In genomic region chr1:29271724-29272123, GRCh38 we compare ENCODE assay signal across 12 cellular contexts. TPM values are rescaled to one million over a fixed set of nuclear protein-coding genes. Genes with fewer than 3 reads are reported as not detected.
A peak's percentile ranks its signal among the peaks of the same experiment; 100 is the strongest.
DNase-seq lines count a peak whose midpoint lies in the region; ATAC-seq, FAIRE-seq and TF ChIP-seq lines count a peak whose summit lies in the region.
"Had no signal": no experiment of that assay in that cellular context is flagged by ENCODE, and none has a peak within 500 bp of the region (broad histone marks: within the 10 kb centered on the region; RNA-seq: fewer than 3 reads in every experiment).

No MANE protein-coding gene starts in this region.

- TF ChIP-seq CTCF in 22Rv1 (IDR thresholded peaks at IDR 0.05) = no peak
- no peak for TF ChIP-seq CTCF in endodermal cell (conservative IDR thresholded peaks at IDR 0.05)
- TF ChIP-seq CTCF in HepG2 (CRISPR knock-in tag; IDR thresholded peaks at IDR 0.05) = no peak

- TF ChIP-seq EP300 in HepG2 (IDR thresholded peaks at IDR 0.05; ENCODE audit: low read depth in 2 of 2, low read length in 2 of 2) (no peak), HepG2 (CRISPR knock-in tag; IDR thresholded peaks at IDR 0.05; ENCODE audit: borderline replicate concordance) (no peak)

- peaks cover 25% of the 10 kb centered on the region for H3K4me1 Mint-ChIP-seq in endodermal cell

- H3K27me3 Mint-ChIP-seq in endodermal cell (ENCODE audit: insufficient read depth) = no peaks in the 10 kb centered on the region

- no peaks in the 10 kb centered on the region for H3K79me2 ChIP-seq in HepG2 (ENCODE audit: insufficient read depth, low read length)
- no peaks in the 10 kb centered on the region for H3K79me2 ChIP-seq in Karpas-422 (ENCODE audit: low read length)

- H3K9me2 ChIP-seq in Karpas-422 (replicated peaks; ENCODE audit: insufficient read depth, low read length) = no peaks in the 10 kb centered on the region

- WGBS in endodermal cell (ENCODE audit: insufficient coverage in 1 of 2, insufficient read length in 1 of 2), 2 experiments = 11 to 32% methylated on average over 4 to 7 of the region's 7 CpGs
- WGBS in HepG2 (ENCODE audit: low lambda C conversion rate) = 14% methylated on average over 7 of the region's 7 CpGs

- DNase-seq in LHCN-M2 (ENCODE audit: low read depth) (peak; percentile 69), endodermal cell (peak; percentile 94), HepG2 (ENCODE audit: low spot score) (peak; percentile 84), GM12892 (ENCODE audit: insufficient read length) (no peak), Karpas-422 (no peak), NCI-H187 (lab: John Stamatoyannopoulos, UW) (no peak)
- no peak for DNase-seq in activated CD4-positive, alpha-beta T cell treated with anti-CD3 and anti-CD28 coated beads for 1 hour
- DNase-seq: stimulated activated CD4-positive, alpha-beta T cell treated with anti-CD3 and anti-CD28 coated beads, Interleukin-4, amount 100 ng/mL, for 1 hour; T-helper 1 cell had no signal

- CTCF ChIA-PET in HepG2 (lab: Yijun Ruan, JAX; ENCODE audit: low intra/inter-chr PET ratio, low total read pairs) = no interaction called here

- H3K36me3 ChIP-seq in endodermal cell (ENCODE audit: control insufficient read depth, insufficient read depth, low read length) (no peaks in the 10 kb centered on the region), HepG2 (replicated peaks in 1 of 2; ENCODE audit: control insufficient read depth in 1 of 2, insufficient read depth in 2 of 2, low read length in 2 of 2) (peaks cover 3 to 5% of the 10 kb centered on the region in 2 experiments; a peak in 3 of 5 replicates), Karpas-422 (ENCODE audit: insufficient read depth, low read length) (no peaks in the 10 kb centered on the region)
- H3K36me3 ChIP-seq: BLaER1 treated with 17β-estradiol and CSF1 and Interleukin-3, amounts not matched to agents 10 nM and 100 nM had no signal

- peak overlapping the region; percentile 87 for H3K27ac Mint-ChIP-seq in endodermal cell

- H4K20me1 ChIP-seq in HepG2 (ENCODE audit: insufficient read depth, low read length) = peaks cover 6% of the 10 kb centered on the region
- H4K20me1 ChIP-seq in Karpas-422 (ENCODE audit: insufficient read depth, low read depth, low read length) = no peaks in the 10 kb centered on the region
- H4K20me1 ChIP-seq: BLaER1 treated with 17β-estradiol and CSF1 and Interleukin-3, amounts not matched to agents 10 nM and 100 nM had no signal

- H3K4me1 ChIP-seq in endodermal cell (ENCODE audit: control insufficient read depth, insufficient read depth, low read length) (peaks cover 4% of the 10 kb centered on the region), HepG2 (ENCODE audit: insufficient read depth, low read length) (peaks cover 23% of the 10 kb centered on the region), Karpas-422 (ENCODE audit: low read length) (no peaks in the 10 kb centered on the region)

- FAIRE-seq in HepG2 (lab: Jason Lieb, UNC) = peak; percentile 95
- FAIRE-seq in GM12892 (lab: Jason Lieb, UNC) = no peak
- FAIRE-seq: colon had no signal

- H3K27me3 ChIP-seq in endodermal cell (ENCODE audit: control insufficient read depth, insufficient read depth, low read length, poor library complexity, severe bottlenecking) (no peaks in the 10 kb centered on the region), HepG2 (ENCODE audit: control insufficient read depth in 1 of 2, insufficient read depth in 2 of 2, low read length in 2 of 2) (no peaks in the 10 kb centered on the region), Karpas-422 (ENCODE audit: low read length) (no peaks in the 10 kb centered on the region)
- H3K27me3 ChIP-seq: BLaER1 treated with 17β-estradiol and CSF1 and Interleukin-3, amounts not matched to agents 10 nM and 100 nM had no signal

- H3K4me3 ChIP-seq in endodermal cell (ENCODE audit: low read length) (no peak overlapping the region), HepG2 (replicated peaks in 1 of 3; ENCODE audit: insufficient read depth in 1 of 3, low read depth in 2 of 3, low read length in 3 of 3) (no peak overlapping the region), Karpas-422 (ENCODE audit: low read length) (no peak overlapping the region)
- H3K4me3 ChIP-seq: BLaER1 treated with 17β-estradiol and CSF1 and Interleukin-3, amounts not matched to agents 10 nM and 100 nM had no signal

- no peak overlapping the region for H3K9ac ChIP-seq in endodermal cell (ENCODE audit: extremely low read depth, low read length, poor library complexity, severe bottlenecking)
- H3K9ac ChIP-seq in HepG2 (ENCODE audit: insufficient read depth, low read depth, low read length) = no peak overlapping the region
- no peak overlapping the region for H3K9ac ChIP-seq in Karpas-422 (ENCODE audit: low read length)
- H3K9ac ChIP-seq: BLaER1 treated with 17β-estradiol and CSF1 and Interleukin-3, amounts not matched to agents 10 nM and 100 nM had no signal

- TF ChIP-seq POLR2A in HepG2 (IDR thresholded peaks at IDR 0.05; ENCODE audit: insufficient read depth in 1 of 2, low read depth in 2 of 2, low read length in 2 of 2) = no peak
- no peak for TF ChIP-seq POLR2A in GM12892 (IDR thresholded peaks at IDR 0.05; ENCODE audit: low read depth, low read length)

- POLR2A ChIA-PET in HepG2 (lab: Yijun Ruan, JAX) = no interaction called here

- no TSS peak for BruUV-seq in HepG2 (replicated peaks; lab: Mats Ljungman, UMichigan)

- H3K4me3 Mint-ChIP-seq in endodermal cell = peak overlapping the region; percentile 40

- H2AFZ ChIP-seq in HepG2 (ENCODE audit: low read length) (no peak overlapping the region), Karpas-422 (ENCODE audit: low read length) (no peak overlapping the region)

- H3K9me3 ChIP-seq in endodermal cell (ENCODE audit: control insufficient read depth, low read length) (no peaks in the 10 kb centered on the region), HepG2 (ENCODE audit: low read length) (no peaks in the 10 kb centered on the region), Karpas-422 (ENCODE audit: low read length) (no peaks in the 10 kb centered on the region)
- H3K9me3 ChIP-seq: BLaER1 treated with 17β-estradiol and CSF1 and Interleukin-3, amounts not matched to agents 10 nM and 100 nM had no signal

- peak overlapping the region; percentile 40 for H3K27ac ChIP-seq in 22Rv1
- H3K27ac ChIP-seq in endodermal cell (ENCODE audit: low read depth, low read length) = peak overlapping the region; percentile 31
- H3K27ac ChIP-seq in HepG2 (ENCODE audit: extremely low read length, insufficient read depth, low read length) = no peak overlapping the region
- H3K27ac ChIP-seq in Karpas-422 (ENCODE audit: low read length) = no peak overlapping the region
- H3K27ac ChIP-seq: BLaER1 treated with 17β-estradiol and CSF1 and Interleukin-3, amounts not matched to agents 10 nM and 100 nM had no signal

- intact Hi-C loops in HepG2 (cut with micrococcal nuclease; ENCODE audit: unreplicated experiment) = no loop called here

- in situ Hi-C loops in HepG2 (cut with HindIII; ENCODE audit: extremely low pct_ligation_motif_present, low pct_unique_long_range_greater_than_20kb) = no loop called here

- TF ChIP-seq RAD21 in HepG2 (CRISPR knock-in tag; IDR thresholded peaks at IDR 0.05) = no peak

- peaks cover 20% of the 10 kb centered on the region for H3K36me3 Mint-ChIP-seq in endodermal cell (ENCODE audit: low read depth)

- peak; percentile 100 for ATAC-seq in HepG2

- peaks cover 3% of the 10 kb centered on the region for H3K9me3 Mint-ChIP-seq in endodermal cell

- H3K4me2 ChIP-seq in HepG2 (ENCODE audit: low read depth, low read length) (no peak overlapping the region), Karpas-422 (ENCODE audit: low read depth, low read length, poor library complexity, severe bottlenecking) (no peak overlapping the region)
- H3K4me2 ChIP-seq: BLaER1 treated with 17β-estradiol and CSF1 and Interleukin-3, amounts not matched to agents 10 nM and 100 nM had no signal

RNA-seq across cellular contexts. Expression of gene PTPRU, which starts 35.4 kb away (rescaled TPM):
- total RNA-seq in LHCN-M2 (2014; rRNA removed) (86.0 and 96.7 TPM in 2 replicates), endodermal cell (10 to 100 TPM; 49.8 to 73.1 TPM), HepG2 (2016; rRNA removed; fragmentation: Illumina TruSeq; extraction: Trizol) (11.0 and 21.6 TPM in 2 replicates)
- 6.0 TPM for polyA plus RNA-seq in LHCN-M2 (2012)
- 39.5 TPM for polyA plus RNA-seq in endodermal cell (2013, experiment 1 of 2)
- 36.6 TPM for polyA plus RNA-seq in endodermal cell (2013, experiment 2 of 2)
- total RNA-seq in HepG2 (2016; cell fraction: cytosol; rRNA removed; fragmentation: Illumina TruSeq; extraction: Trizol; ENCODE audit: low read depth) = 3.9 and 4.0 TPM in 2 replicates
- total RNA-seq in HepG2 (2016; cell fraction: insoluble cytoplasmic fraction; rRNA removed; fragmentation: Illumina TruSeq; extraction: Trizol) = 9.4 and 20.9 TPM in 2 replicates
- total RNA-seq in HepG2 (2016; cell fraction: membrane; rRNA removed; fragmentation: Illumina TruSeq; extraction: Trizol) = 14.5 and 15.1 TPM in 2 replicates
- 20.3 and 29.1 TPM in 2 replicates for total RNA-seq in HepG2 (2016; cell fraction: nucleus; rRNA removed; fragmentation: Illumina TruSeq; extraction: Trizol)
- 22.3 and 27.8 TPM in 2 replicates for polyA plus RNA-seq in HepG2 (2011; rRNA removed)
- polyA plus RNA-seq in HepG2 (2011; cell fraction: cytosol; rRNA removed) = 16.2 and 24.5 TPM in 2 replicates
- polyA plus RNA-seq in HepG2 (2011; cell fraction: nucleus; rRNA removed) = 56.1 and 65.4 TPM in 2 replicates
- 12.1 and 22.3 TPM in 2 replicates for polyA plus RNA-seq in HepG2 (2012)
- 1.8 and 2.3 TPM in 2 replicates for polyA plus RNA-seq in HepG2 (2016; cell fraction: cytosol; fragmentation: Illumina TruSeq; extraction: Trizol; ENCODE audit: low read depth)
- 9.7 and 12.0 TPM in 2 replicates for polyA plus RNA-seq in HepG2 (2016; cell fraction: insoluble cytoplasmic fraction; fragmentation: Illumina TruSeq; extraction: Trizol; ENCODE audit: low read depth)
- polyA plus RNA-seq in HepG2 (2016; cell fraction: membrane; fragmentation: Illumina TruSeq; extraction: Trizol; ENCODE audit: low read depth) = 6.6 and 8.7 TPM in 2 replicates
- polyA plus RNA-seq in HepG2 (2016; cell fraction: nucleus; fragmentation: Illumina TruSeq; extraction: Trizol; ENCODE audit: insufficient read depth, low read depth) = 46.5 and 51.1 TPM in 2 replicates
- 28.3 and 104 TPM in 2 replicates for polyA minus RNA-seq in HepG2 (2011; rRNA and poly(A)+ RNA removed; ENCODE audit: low replicate concordance)
- polyA minus RNA-seq in HepG2 (2011; cell fraction: cytosol; rRNA and poly(A)+ RNA removed) = 33.6 and 37.1 TPM in 2 replicates
- 18.0 and 19.9 TPM in 2 replicates for polyA minus RNA-seq in HepG2 (2011; cell fraction: nucleus; rRNA and poly(A)+ RNA removed)
- not detected for polyA plus RNA-seq in GM12892 (2012; ENCODE audit: missing spikeins)
- 1.1 TPM in 1 of 2 replicates, not detected in the other for total RNA-seq in Karpas-422 (2014; rRNA removed; shearing (Covaris generic); ENCODE audit: low replicate concordance)

RNA-seq across cellular contexts. Expression of gene MECR, which starts 41.0 kb away (rescaled TPM):
- total RNA-seq in LHCN-M2 (2014; rRNA removed) (32.4 and 33.3 TPM in 2 replicates), endodermal cell (10 to 100 TPM; 33.3 to 38.2 TPM), HepG2 (2016; rRNA removed; fragmentation: Illumina TruSeq; extraction: Trizol) (21.2 and 24.9 TPM in 2 replicates)
- 32.6 TPM for polyA plus RNA-seq in LHCN-M2 (2012)
- polyA plus RNA-seq in endodermal cell (2013, experiment 1 of 2) = 35.9 TPM
- 30.3 TPM for polyA plus RNA-seq in endodermal cell (2013, experiment 2 of 2)
- 40.7 and 49.2 TPM in 2 replicates for total RNA-seq in HepG2 (2016; cell fraction: cytosol; rRNA removed; fragmentation: Illumina TruSeq; extraction: Trizol; ENCODE audit: low read depth)
- 18.4 and 19.7 TPM in 2 replicates for total RNA-seq in HepG2 (2016; cell fraction: insoluble cytoplasmic fraction; rRNA removed; fragmentation: Illumina TruSeq; extraction: Trizol)
- total RNA-seq in HepG2 (2016; cell fraction: membrane; rRNA removed; fragmentation: Illumina TruSeq; extraction: Trizol) = 43.7 and 46.5 TPM in 2 replicates
- total RNA-seq in HepG2 (2016; cell fraction: nucleus; rRNA removed; fragmentation: Illumina TruSeq; extraction: Trizol) = 20.0 and 20.4 TPM in 2 replicates
- 18.8 and 19.0 TPM in 2 replicates for polyA plus RNA-seq in HepG2 (2011; rRNA removed)
- 13.7 and 17.3 TPM in 2 replicates for polyA plus RNA-seq in HepG2 (2011; cell fraction: cytosol; rRNA removed)
- 21.4 and 26.7 TPM in 2 replicates for polyA plus RNA-seq in HepG2 (2011; cell fraction: nucleus; rRNA removed)
- 12.7 and 17.0 TPM in 2 replicates for polyA plus RNA-seq in HepG2 (2012)
- 61.3 and 62.7 TPM in 2 replicates for polyA plus RNA-seq in HepG2 (2016; cell fraction: cytosol; fragmentation: Illumina TruSeq; extraction: Trizol; ENCODE audit: low read depth)
- polyA plus RNA-seq in HepG2 (2016; cell fraction: insoluble cytoplasmic fraction; fragmentation: Illumina TruSeq; extraction: Trizol; ENCODE audit: low read depth) = 17.8 and 18.6 TPM in 2 replicates
- polyA plus RNA-seq in HepG2 (2016; cell fraction: membrane; fragmentation: Illumina TruSeq; extraction: Trizol; ENCODE audit: low read depth) = 46.4 and 47.2 TPM in 2 replicates
- 28.0 and 30.8 TPM in 2 replicates for polyA plus RNA-seq in HepG2 (2016; cell fraction: nucleus; fragmentation: Illumina TruSeq; extraction: Trizol; ENCODE audit: insufficient read depth, low read depth)
- polyA minus RNA-seq in HepG2 (2011; rRNA and poly(A)+ RNA removed; ENCODE audit: low replicate concordance) = 26.2 and 47.2 TPM in 2 replicates
- polyA minus RNA-seq in HepG2 (2011; cell fraction: cytosol; rRNA and poly(A)+ RNA removed) = 8.0 and 9.2 TPM in 2 replicates
- polyA minus RNA-seq in HepG2 (2011; cell fraction: nucleus; rRNA and poly(A)+ RNA removed) = 22.4 and 23.0 TPM in 2 replicates
- 27.9 TPM for polyA plus RNA-seq in GM12892 (2012; ENCODE audit: missing spikeins)
- total RNA-seq in Karpas-422 (2014; rRNA removed; shearing (Covaris generic); ENCODE audit: low replicate concordance) = 25.3 and 26.2 TPM in 2 replicates

Comparison
In these comparisons a context has a peak if more than half of its experiments do, and no peak if none do; other contexts are left out.
1. H3K27ac ChIP-seq: peak in 22Rv1 (single experiment) and endodermal cell (single experiment); none in HepG2 (single experiment) and Karpas-422 (single experiment).
2. DNase-seq: peak in LHCN-M2 (single experiment), endodermal cell (single experiment) and HepG2 (single experiment); none in GM12892 (single experiment), activated CD4-positive, alpha-beta T cell treated with anti-CD3 and anti-CD28 coated beads for 1 hour (single experiment), Karpas-422 (single experiment) and NCI-H187 (0 of 2).